In the genomic region with DNA sequence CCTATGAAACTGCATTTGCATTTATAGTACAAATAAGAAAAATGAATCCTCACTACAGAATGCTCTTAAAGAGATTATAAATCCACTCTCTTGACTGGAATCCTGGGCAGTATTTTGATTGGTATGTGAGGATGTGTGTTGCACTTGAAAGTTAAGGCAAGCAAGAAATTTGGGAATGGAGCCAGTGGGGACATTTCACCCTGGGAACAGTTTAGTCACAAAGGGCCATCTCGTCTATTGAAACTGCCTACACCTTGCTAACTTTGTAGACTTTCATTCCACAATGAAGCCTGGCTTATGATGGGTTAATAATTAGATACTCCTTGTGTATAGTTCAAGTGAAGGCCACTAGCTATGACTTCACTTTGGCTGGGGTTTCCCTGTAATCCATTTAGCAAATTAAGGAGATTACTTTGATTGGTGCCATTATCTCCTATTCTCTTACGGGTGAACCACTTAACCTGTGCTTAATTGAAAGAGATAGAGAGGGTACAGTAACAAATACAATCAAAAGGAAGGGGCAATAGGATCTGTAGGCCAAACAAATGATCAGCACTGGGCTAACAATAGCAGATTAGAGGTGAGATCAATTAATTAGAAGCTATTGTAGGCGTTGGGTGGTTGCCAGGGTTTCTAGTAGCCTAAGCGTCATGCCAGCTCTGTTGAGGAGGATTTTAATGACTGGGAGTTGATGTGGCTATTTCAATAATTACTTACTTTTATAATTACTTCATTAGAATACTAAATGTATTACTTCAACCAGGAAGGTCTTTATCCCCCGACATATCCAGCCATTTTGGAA, we compare ENCODE assay signal across 15 cellular contexts.
"Had no signal": no experiment of that assay in that cellular context is flagged by ENCODE, and none has a peak within 500 bp of the region (broad histone marks: within the 10 kb centered on the region; RNA-seq: fewer than 3 reads in every experiment).

No MANE protein-coding gene starts in this region.

- ATAC-seq: activated CD4-positive, CD25-positive, alpha-beta regulatory T cell treated with anti-CD3 and anti-CD28 coated beads, Interleukin-2, amount 50 U/mL, for 24 hours; activated T-helper 17 cell treated with anti-CD3 and anti-CD28 coated beads, Interleukin-2, amount 50 U/mL, for 72 hours; left lobe of liver; naive thymus-derived CD8-positive, alpha-beta T cell had no signal

- DNase-seq: activated CD4-positive, alpha-beta T cell treated with anti-CD3 and anti-CD28 coated beads, Interleukin-2, amount 50 U/mL, for 4 hours; activated naive CD4-positive, alpha-beta T cell treated with Interleukin-2 at 50 U/mL for 16 hours; anterior cingulate cortex; brain microvascular endothelial cell; cortex of kidney; effector CD4-positive, alpha-beta T cell; foreskin fibroblast; hippocampal formation; naive thymus-derived CD8-positive, alpha-beta T cell; stimulated activated CD4-positive, alpha-beta T cell treated with anti-CD3 and anti-CD28 coated beads, Interleukin-15, amount 100 ng/mL, for 24 hours; stimulated activated CD4-positive, alpha-beta T cell treated with anti-CD3 and anti-CD28 coated beads, Interleukin-4, amount 100 ng/mL, for 1 hour; stimulated activated naive CD4-positive, alpha-beta T cell had no signal
